8 cellular contexts compared by ENCODE assay signal in the genomic region with DNA sequence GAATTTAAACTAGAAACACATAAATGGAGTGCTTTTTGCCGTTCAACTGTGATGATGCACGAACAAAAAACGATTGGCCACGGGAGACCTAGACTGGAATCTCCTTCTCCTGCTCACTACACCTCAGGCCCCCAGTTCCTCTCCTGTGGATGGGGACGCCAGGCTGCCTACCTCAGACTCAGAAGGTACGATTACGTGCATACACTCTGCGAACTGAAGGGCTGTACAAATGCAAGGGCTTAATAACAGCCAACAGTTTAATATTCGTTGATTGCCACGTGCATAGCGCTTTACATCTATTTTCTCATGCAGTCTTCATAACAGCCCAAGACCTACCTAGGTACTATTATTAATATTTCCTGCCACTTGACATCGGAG. TPM values are rescaled to one million over a fixed set of nuclear protein-coding genes. Genes with fewer than 3 reads are reported as not detected.
A peak's percentile ranks its signal among the peaks of the same experiment; 100 is the strongest.
DNase-seq lines count a peak whose midpoint lies in the region; ATAC-seq and TF ChIP-seq lines count a peak whose summit lies in the region.

No MANE protein-coding gene starts in this region.

- TF ChIP-seq RAD21 in liver (IDR thresholded peaks at IDR 0.05): no peak

- no peak for TF ChIP-seq CTCF in astrocyte of the cerebellum (IDR thresholded peaks at IDR 0.05; ENCODE audit: low read depth, low read length, missing control alignments)
- TF ChIP-seq CTCF in liver (IDR thresholded peaks at IDR 0.05; ENCODE audit: low read depth, low read length, missing input control): no peak
- no peak for TF ChIP-seq CTCF in upper lobe of left lung (IDR thresholded peaks at IDR 0.05)

- peak overlapping the region; percentile 8 for H3K27ac Mint-ChIP-seq in activated naive CD4-positive, alpha-beta T cell treated with anti-CD3 and anti-CD28 coated beads, Interleukin-2, amount 10 ng/mL, durations not matched to agents 7 days and 5 days

- no peaks in the 10 kb centered on the region for H3K9me3 Mint-ChIP-seq in activated naive CD4-positive, alpha-beta T cell treated with anti-CD3 and anti-CD28 coated beads, Interleukin-2, amount 10 ng/mL, durations not matched to agents 7 days and 5 days

- H3K27ac ChIP-seq in liver (ENCODE audit: low read depth in 1 of 2, low read length in 2 of 2) (peak overlapping the region; percentile 54 to 68), upper lobe of left lung (peak overlapping the region; percentile 80 to 87 (median 84))

- no peak for TF ChIP-seq POLR2A in upper lobe of left lung (IDR thresholded peaks at IDR 0.05)

- TF ChIP-seq EP300 in upper lobe of left lung (IDR thresholded peaks at IDR 0.05): no peak

- CTCF ChIA-PET in activated naive CD4-positive, alpha-beta T cell treated with anti-CD3 and anti-CD28 coated beads, Interleukin-2, amount 10 ng/mL, durations not matched to agents 7 days and 5 days (lab: Charles Lee): interaction anchor here (0.6 to 2.3 kb wide), 7 partner anchors 10 to 306 kb away, joined by 3 to 6 read pairs (median 4); no protein-coding TSS in a partner anchor

- peaks cover 3% of the 10 kb centered on the region for H3K36me3 Mint-ChIP-seq in activated naive CD4-positive, alpha-beta T cell treated with anti-CD3 and anti-CD28 coated beads, Interleukin-2, amount 10 ng/mL, durations not matched to agents 7 days and 5 days

- peak overlapping the region; percentile 36 to 62 for H3K9ac ChIP-seq in liver (ENCODE audit: low read depth in 1 of 2, low read length in 2 of 2)

- H3K27me3 Mint-ChIP-seq in activated naive CD4-positive, alpha-beta T cell treated with anti-CD3 and anti-CD28 coated beads, Interleukin-2, amount 10 ng/mL, durations not matched to agents 7 days and 5 days: peaks cover 31% of the 10 kb centered on the region

- H3K27me3 ChIP-seq in liver (ENCODE audit: control insufficient read depth in 4 of 4, insufficient read depth in 4 of 4, low read length in 3 of 4): no peaks in the 10 kb centered on the region
- no peaks in the 10 kb centered on the region for H3K27me3 ChIP-seq in upper lobe of left lung

- in situ Hi-C loops in astrocyte of the cerebellum (cut with HindIII; ENCODE audit: low sequenced_read_pairs): no loop called here

- peak overlapping the region; percentile 83 for H3K4me3 Mint-ChIP-seq in activated naive CD4-positive, alpha-beta T cell treated with anti-CD3 and anti-CD28 coated beads, Interleukin-2, amount 10 ng/mL, durations not matched to agents 7 days and 5 days

- no peak for DNase-seq in activated naive CD4-positive, alpha-beta T cell treated with anti-CD3 and anti-CD28 coated beads, Interleukin-2, amount 10 ng/mL, durations not matched to agents 7 days and 5 days
- no peak for DNase-seq in activated naive CD4-positive, alpha-beta T cell treated with anti-CD3 and anti-CD28 coated beads, Interleukin-2, amount 50 U/mL, for 16 hours
- DNase-seq in astrocyte of the cerebellum (ENCODE audit: low read depth): no peak
- no peak for DNase-seq in upper lobe of left lung
- no peak for DNase-seq in NCI-H1436 treated with DMSO at 0.1 percent for 48 hours (lab: John Stamatoyannopoulos, UW)
- DNase-seq in activated CD4-positive, alpha-beta T cell treated with anti-CD3 and anti-CD28 coated beads for 48 hours: no peak

- whole genome bisulfite sequencing in liver: 55% methylated on average over 12 of the region's 12 CpGs
- WGBS in upper lobe of left lung, 2 donors: 42% methylated on average over 12 of the region's 12 CpGs

- H3K4me1 ChIP-seq in liver (ENCODE audit: control insufficient read depth in 4 of 4, insufficient read depth in 4 of 4, low read length in 3 of 4): peaks cover 5 to 24% (median 12%) of the 10 kb centered on the region in 4 donors
- peaks cover 21 to 38% (median 30%) of the 10 kb centered on the region in 4 donors for H3K4me1 ChIP-seq in upper lobe of left lung

- H3K4me3 ChIP-seq in astrocyte of the cerebellum (ENCODE audit: low read depth, low read length): peak overlapping the region; percentile 84
- H3K4me3 ChIP-seq in liver (ENCODE audit: low read depth in 1 of 3, low read length in 3 of 3): peak overlapping the region; percentile 67 to 89 (median 70)
- peak overlapping the region; percentile 25 to 90 (median 78) for H3K4me3 ChIP-seq in upper lobe of left lung

- no peaks in the 10 kb centered on the region for H3K36me3 ChIP-seq in liver (ENCODE audit: control insufficient read depth in 4 of 4, insufficient read depth in 3 of 4, low read depth in 1 of 4, low read length in 3 of 4)
- no peaks in the 10 kb centered on the region for H3K36me3 ChIP-seq in upper lobe of left lung

- H3K4me1 Mint-ChIP-seq in activated naive CD4-positive, alpha-beta T cell treated with anti-CD3 and anti-CD28 coated beads, Interleukin-2, amount 10 ng/mL, durations not matched to agents 7 days and 5 days: peaks cover 26% of the 10 kb centered on the region

- H3K9me3 ChIP-seq in liver (ENCODE audit: control insufficient read depth in 4 of 4, low read length in 3 of 4) (no peaks in the 10 kb centered on the region), upper lobe of left lung (no peaks in the 10 kb centered on the region)

- peak in 1 of 2 donors; percentile 1 for ATAC-seq in upper lobe of left lung (ENCODE audit: low FRiP score in 2 of 2)
- no peak for ATAC-seq in GM19351 (IDR thresholded peaks at IDR 0.05; ENCODE audit: unreplicated experiment)

TF ChIP-seq in liver, 16 proteins besides CTCF, POLR2A, EP300 and RAD21:
- TF ChIP-seq, protein P1, sequence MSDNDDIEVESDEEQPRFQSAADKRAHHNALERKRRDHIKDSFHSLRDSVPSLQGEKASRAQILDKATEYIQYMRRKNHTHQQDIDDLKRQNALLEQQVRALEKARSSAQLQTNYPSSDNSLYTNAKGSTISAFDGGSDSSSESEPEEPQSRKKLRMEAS (IDR thresholded peaks at IDR 0.05): no peak
- TF ChIP-seq, protein P2, sequence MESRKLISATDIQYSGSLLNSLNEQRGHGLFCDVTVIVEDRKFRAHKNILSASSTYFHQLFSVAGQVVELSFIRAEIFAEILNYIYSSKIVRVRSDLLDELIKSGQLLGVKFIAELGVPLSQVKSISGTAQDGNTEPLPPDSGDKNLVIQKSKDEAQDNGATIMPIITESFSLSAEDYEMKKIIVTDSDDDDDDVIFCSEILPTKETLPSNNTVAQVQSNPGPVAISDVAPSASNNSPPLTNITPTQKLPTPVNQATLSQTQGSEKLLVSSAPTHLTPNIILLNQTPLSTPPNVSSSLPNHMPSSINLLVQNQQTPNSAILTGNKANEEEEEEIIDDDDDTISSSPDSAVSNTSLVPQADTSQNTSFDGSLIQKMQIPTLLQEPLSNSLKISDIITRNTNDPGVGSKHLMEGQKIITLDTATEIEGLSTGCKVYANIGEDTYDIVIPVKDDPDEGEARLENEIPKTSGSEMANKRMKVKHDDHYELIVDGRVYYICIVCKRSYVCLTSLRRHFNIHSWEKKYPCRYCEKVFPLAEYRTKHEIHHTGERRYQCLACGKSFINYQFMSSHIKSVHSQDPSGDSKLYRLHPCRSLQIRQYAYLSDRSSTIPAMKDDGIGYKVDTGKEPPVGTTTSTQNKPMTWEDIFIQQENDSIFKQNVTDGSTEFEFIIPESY (IDR thresholded peaks at IDR 0.05): no peak
- no peak for TF ChIP-seq SP1 (IDR thresholded peaks at IDR 0.05)
- no peak for TF ChIP-seq RXRA (IDR thresholded peaks at IDR 0.05)
- no peak for TF ChIP-seq HNF4G (IDR thresholded peaks at IDR 0.05)
- no peak for TF ChIP-seq NR2F2 (IDR thresholded peaks at IDR 0.05)
- TF ChIP-seq, protein P3, sequence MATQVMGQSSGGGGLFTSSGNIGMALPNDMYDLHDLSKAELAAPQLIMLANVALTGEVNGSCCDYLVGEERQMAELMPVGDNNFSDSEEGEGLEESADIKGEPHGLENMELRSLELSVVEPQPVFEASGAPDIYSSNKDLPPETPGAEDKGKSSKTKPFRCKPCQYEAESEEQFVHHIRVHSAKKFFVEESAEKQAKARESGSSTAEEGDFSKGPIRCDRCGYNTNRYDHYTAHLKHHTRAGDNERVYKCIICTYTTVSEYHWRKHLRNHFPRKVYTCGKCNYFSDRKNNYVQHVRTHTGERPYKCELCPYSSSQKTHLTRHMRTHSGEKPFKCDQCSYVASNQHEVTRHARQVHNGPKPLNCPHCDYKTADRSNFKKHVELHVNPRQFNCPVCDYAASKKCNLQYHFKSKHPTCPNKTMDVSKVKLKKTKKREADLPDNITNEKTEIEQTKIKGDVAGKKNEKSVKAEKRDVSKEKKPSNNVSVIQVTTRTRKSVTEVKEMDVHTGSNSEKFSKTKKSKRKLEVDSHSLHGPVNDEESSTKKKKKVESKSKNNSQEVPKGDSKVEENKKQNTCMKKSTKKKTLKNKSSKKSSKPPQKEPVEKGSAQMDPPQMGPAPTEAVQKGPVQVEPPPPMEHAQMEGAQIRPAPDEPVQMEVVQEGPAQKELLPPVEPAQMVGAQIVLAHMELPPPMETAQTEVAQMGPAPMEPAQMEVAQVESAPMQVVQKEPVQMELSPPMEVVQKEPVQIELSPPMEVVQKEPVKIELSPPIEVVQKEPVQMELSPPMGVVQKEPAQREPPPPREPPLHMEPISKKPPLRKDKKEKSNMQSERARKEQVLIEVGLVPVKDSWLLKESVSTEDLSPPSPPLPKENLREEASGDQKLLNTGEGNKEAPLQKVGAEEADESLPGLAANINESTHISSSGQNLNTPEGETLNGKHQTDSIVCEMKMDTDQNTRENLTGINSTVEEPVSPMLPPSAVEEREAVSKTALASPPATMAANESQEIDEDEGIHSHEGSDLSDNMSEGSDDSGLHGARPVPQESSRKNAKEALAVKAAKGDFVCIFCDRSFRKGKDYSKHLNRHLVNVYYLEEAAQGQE (IDR thresholded peaks at IDR 0.05): no peak
- TF ChIP-seq TAF1 (conservative IDR thresholded peaks at IDR 0.05): no peak
- no peak for TF ChIP-seq YY1 (IDR thresholded peaks at IDR 0.05)
- TF ChIP-seq JUND (IDR thresholded peaks at IDR 0.05): no peak
- TF ChIP-seq EGR1 (IDR thresholded peaks at IDR 0.05; ENCODE audit: low read depth in 2 of 2): no peak
- no peak for TF ChIP-seq GABPA (IDR thresholded peaks at IDR 0.05 in 1 of 2, conservative IDR thresholded peaks at IDR 0.05 in 1 of 2)
- TF ChIP-seq FOXA2 (IDR thresholded peaks at IDR 0.05): no peak
- no peak for TF ChIP-seq HNF4A (conservative IDR thresholded peaks at IDR 0.05)
- TF ChIP-seq, protein P4, sequence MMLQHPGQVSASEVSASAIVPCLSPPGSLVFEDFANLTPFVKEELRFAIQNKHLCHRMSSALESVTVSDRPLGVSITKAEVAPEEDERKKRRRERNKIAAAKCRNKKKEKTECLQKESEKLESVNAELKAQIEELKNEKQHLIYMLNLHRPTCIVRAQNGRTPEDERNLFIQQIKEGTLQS (IDR thresholded peaks at IDR 0.05): no peak
- TF ChIP-seq FOXA1 (IDR thresholded peaks at IDR 0.05): no peak
TF ChIP-seq in liver: peak in this region for 0.

RNA-seq across cellular contexts. Expression of a gene that starts 0.5 kb away (rescaled TPM):
- total RNA-seq in liver: 1 to 10 TPM in 1 of 2 donors, under 1 TPM in 1; 0.51 to 1.5 TPM
- under 1 TPM; 0.24 to 0.94 TPM for polyA plus RNA-seq in liver
- total RNA-seq in upper lobe of left lung: 10 to 100 TPM in 2 of 6 donors, 1 to 10 TPM in 4; 4.1 to 24.0 (median 7.8) TPM
